In the genomic region with DNA sequence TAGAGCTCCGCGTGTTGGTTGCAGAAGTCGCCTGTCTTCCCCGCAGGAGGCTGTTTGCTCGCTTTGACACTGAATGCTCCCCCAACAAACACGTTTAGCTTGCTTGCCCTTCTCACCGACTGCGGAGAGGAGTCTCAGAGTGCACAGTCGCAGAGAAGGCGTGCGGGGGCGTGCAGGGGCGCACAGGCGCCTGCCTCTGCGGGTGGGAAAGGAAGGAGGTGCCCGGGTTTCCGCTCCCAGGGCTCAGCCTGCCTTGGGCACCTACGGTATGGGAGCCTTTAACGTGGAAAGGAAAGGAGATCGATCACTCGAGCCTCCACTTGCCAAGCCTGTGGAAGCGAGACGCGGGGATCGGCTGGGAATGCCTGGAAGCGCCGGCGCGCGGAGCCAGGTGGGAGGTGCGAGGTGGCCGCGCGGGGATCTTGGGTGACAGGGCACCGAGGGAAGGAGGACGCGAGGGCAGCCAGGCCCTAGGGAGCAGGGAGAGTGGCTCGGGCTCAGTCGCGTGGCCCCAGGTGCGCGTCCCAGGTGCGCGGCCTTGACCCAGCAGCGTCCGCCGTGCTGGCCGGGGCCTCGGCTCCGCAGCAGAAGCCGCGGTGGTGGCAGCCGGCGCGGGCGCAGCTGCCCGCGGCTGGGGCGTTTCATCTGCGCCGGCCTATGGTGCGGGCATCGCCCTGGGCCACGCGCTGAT, we compare ENCODE assay signal across 8 cellular contexts. TPM values are rescaled to one million over a fixed set of nuclear protein-coding genes. Genes with fewer than 3 reads are reported as not detected.
DNase-seq lines count a peak whose midpoint lies in the region; ATAC-seq and TF ChIP-seq lines count a peak whose summit lies in the region.

A gene (plus strand): TSS at position 419 of the 691 bp plus-strand sequence. CDS start 749 bp downstream, outside the sequence.

- no peaks in the 10 kb centered on the region for H3K9me2 ChIP-seq in Karpas-422 (replicated peaks; ENCODE audit: insufficient read depth, low read length)

- H2AFZ ChIP-seq in DND-41 (ENCODE audit: low read depth, low read length) (peak within 1 kb of the TSS; percentile 71), Karpas-422 (ENCODE audit: low read length) (no peak within 1 kb of the TSS)

- WGBS in tibial nerve, 2 donors: 1% methylated on average over 35 to 44 of the region's 65 CpGs

- peak within 1 kb of the TSS; percentile 94 for H3K4me2 ChIP-seq in DND-41 (ENCODE audit: insufficient read depth, low read length)
- peak within 1 kb of the TSS; percentile 68 for H3K4me2 ChIP-seq in Karpas-422 (ENCODE audit: low read depth, low read length, poor library complexity, severe bottlenecking)

- H3K36me3 ChIP-seq in DND-41 (ENCODE audit: insufficient read depth, low read length): peaks cover 37% of the 10 kb centered on the region
- H3K36me3 ChIP-seq in Karpas-422 (ENCODE audit: insufficient read depth, low read length): peaks cover 14% of the 10 kb centered on the region; the same call in 1 of the 2 replicates
- H3K36me3 ChIP-seq in adipocyte (ENCODE audit: control insufficient read depth, insufficient read depth, low read length, severe bottlenecking): no peaks in the 10 kb centered on the region
- peaks cover 0 to 16% (median 0%) of the 10 kb centered on the region in 3 donors for H3K36me3 ChIP-seq in tibial nerve

- H3K9ac ChIP-seq in DND-41 (ENCODE audit: low read depth, low read length) (peak within 1 kb of the TSS; percentile 74), Karpas-422 (ENCODE audit: low read length) (peak within 1 kb of the TSS; percentile 68), adipocyte (ENCODE audit: low read length) (peak within 1 kb of the TSS; percentile 90)

- H3K27me3 ChIP-seq in DND-41 (ENCODE audit: insufficient read depth, low read length, poor library complexity) (no peaks in the 10 kb centered on the region), Karpas-422 (ENCODE audit: low read length) (no peaks in the 10 kb centered on the region), adipocyte (replicated peaks; ENCODE audit: control insufficient read depth, insufficient read depth, low read length) (no peaks in the 10 kb centered on the region), tibial nerve (no peaks in the 10 kb centered on the region)

- intact Hi-C loops in cardiac septum (cut with DNase I): loop anchor here (1.0 to 10.0 kb wide), 3 partner anchors 88 to 581 kb away; a partner anchor contains a TSS

- H3K4me1 ChIP-seq in DND-41 (ENCODE audit: insufficient read depth, low read length): peaks cover 39% of the 10 kb centered on the region
- peaks cover 5% of the 10 kb centered on the region for H3K4me1 ChIP-seq in Karpas-422 (ENCODE audit: low read length)
- H3K4me1 ChIP-seq in adipocyte (ENCODE audit: control insufficient read depth, insufficient read depth, low read length): peaks cover 8% of the 10 kb centered on the region
- H3K4me1 ChIP-seq in tibial nerve: peaks cover 0 to 32% (median 0%) of the 10 kb centered on the region in 4 donors

- H3K9me3 ChIP-seq in DND-41 (ENCODE audit: insufficient read depth, low read length, severe bottlenecking): no peaks in the 10 kb centered on the region
- H3K9me3 ChIP-seq in Karpas-422 (ENCODE audit: low read length): no peaks in the 10 kb centered on the region
- H3K9me3 ChIP-seq in adipocyte (ENCODE audit: control insufficient read depth, low read length): no peaks in the 10 kb centered on the region
- no peaks in the 10 kb centered on the region for H3K9me3 ChIP-seq in tibial nerve

- H3K79me2 ChIP-seq in DND-41 (ENCODE audit: insufficient read depth, low read length) (peaks cover 19% of the 10 kb centered on the region), Karpas-422 (ENCODE audit: low read length) (no peaks in the 10 kb centered on the region; the same call in 1 of the 2 replicates)

- peak within 1 kb of the TSS; percentile 68 to 69; a peak in 3 of 4 replicates for H3K4me3 ChIP-seq in DND-41 (ENCODE audit: low read depth in 1 of 2, low read length in 2 of 2)
- H3K4me3 ChIP-seq in Karpas-422 (ENCODE audit: low read length): peak within 1 kb of the TSS; percentile 65
- peak within 1 kb of the TSS; percentile 96 for H3K4me3 ChIP-seq in adipocyte (ENCODE audit: low read length)
- peak within 1 kb of the TSS; percentile 55 to 88 (median 76) for H3K4me3 ChIP-seq in tibial nerve

- ATAC-seq in DND-41 (ENCODE audit: insufficient read depth, low read depth): peak; percentile 97
- ATAC-seq in GM21723 (IDR thresholded peaks at IDR 0.05; ENCODE audit: unreplicated experiment): peak; percentile 93

- H3K27ac ChIP-seq in DND-41 (ENCODE audit: low read length) (peak within 1 kb of the TSS; percentile 75), Karpas-422 (ENCODE audit: low read length) (no peak within 1 kb of the TSS), tibial nerve (peak within 1 kb of the TSS; percentile 4 to 91 (median 83))

- TF ChIP-seq EP300 in tibial nerve (IDR thresholded peaks at IDR 0.05): peak in 1 of 2 donors; percentile 92

- DNase-seq in DND-41: peak; percentile 88
- DNase-seq in Karpas-422: peak; percentile 68
- peak; percentile 52 to 70 for DNase-seq in SW 1271 (lab: John Stamatoyannopoulos, UW)
- DNase-seq in adipocyte (ENCODE audit: low read depth): peak; percentile 92
- DNase-seq in cardiac septum (ENCODE audit: low spot score): peak; percentile 92
- DNase-seq in pons (ENCODE audit: low spot score): peak; percentile 83
- DNase-seq in tibial nerve (ENCODE audit: low spot score in 2 of 2): peak; percentile 73 to 78

- peak in 1 of 2 donors; percentile 55 for TF ChIP-seq POLR2A in tibial nerve (IDR thresholded peaks at IDR 0.05)

- H4K20me1 ChIP-seq in DND-41 (ENCODE audit: insufficient read depth, low read length) (no peaks in the 10 kb centered on the region), Karpas-422 (ENCODE audit: insufficient read depth, low read depth, low read length) (no peaks in the 10 kb centered on the region)

- TF ChIP-seq CTCF in DND-41 (IDR thresholded peaks at IDR 0.05; ENCODE audit: borderline replicate concordance, extremely low read depth, low read length, poor library complexity, severe bottlenecking) (peak; percentile 44), tibial nerve (IDR thresholded peaks at IDR 0.05) (peak in 1 of 5 experiments; percentile 45)

RNA-seq across cellular contexts. Expression of the gene that starts here (rescaled TPM):
- 18.1 and 43.1 TPM in 2 replicates for total RNA-seq in Karpas-422 (2014; rRNA removed; shearing (Covaris generic); ENCODE audit: low replicate concordance)
- total RNA-seq in cardiac septum: 15.9 TPM
- total RNA-seq in tibial nerve: 10 to 100 TPM; 15.9 to 24.3 (median 17.4) TPM
